Comparison of ENCODE assay signal across 14 cellular contexts in genomic region chr17:79670537-79671386, GRCh38. TPM values are rescaled to one million over a fixed set of nuclear protein-coding genes. Genes with fewer than 3 reads are reported as not detected.
DNase-seq lines count a peak whose midpoint lies in the region; ATAC-seq lines count a peak whose summit lies in the region.
"Had no signal": no experiment of that assay in that cellular context is flagged by ENCODE, and none has a peak within 500 bp of the region (broad histone marks: within the 10 kb centered on the region; RNA-seq: fewer than 3 reads in every experiment).

No MANE protein-coding gene starts in this region.

- no peak overlapping the region for H3K27ac ChIP-seq in neuronal stem cell (replicated peaks; ENCODE audit: low read length)
- H3K27ac ChIP-seq: RWPE1 had no signal

- no peak overlapping the region for H3K4me2 ChIP-seq in neuronal stem cell (ENCODE audit: insufficient read depth, low read length, poor library complexity, severe bottlenecking)

- H3K9ac ChIP-seq in neuronal stem cell (ENCODE audit: low read depth, low read length, poor library complexity): no peak overlapping the region

- no peak overlapping the region for H3K23ac ChIP-seq in neuronal stem cell (ENCODE audit: low read depth, low read length, poor library complexity)

- ATAC-seq in HG02840 (IDR thresholded peaks at IDR 0.05; ENCODE audit: low FRiP score, unreplicated experiment): no peak
- ATAC-seq in HG03460 (IDR thresholded peaks at IDR 0.05; ENCODE audit: unreplicated experiment): no peak
- ATAC-seq: left colon, mucosa of descending colon had no signal

- H2BK120ac ChIP-seq in neuronal stem cell (ENCODE audit: low read depth, low read length): no peak overlapping the region

- no peaks in the 10 kb centered on the region for H3K36me3 ChIP-seq in neuronal stem cell (replicated peaks in 1 of 2; ENCODE audit: control insufficient read depth in 2 of 2, insufficient read depth in 2 of 2, low read length in 2 of 2)
- H3K36me3 ChIP-seq: HAP-1 had no signal

- H2BK15ac ChIP-seq in neuronal stem cell (ENCODE audit: low read length): peak overlapping the region; percentile 9

- DNase-seq in DMS 273 (lab: John Stamatoyannopoulos, UW; ENCODE audit: unreplicated experiment) (peak; percentile 91), NCI-H1694 (lab: John Stamatoyannopoulos, UW) (peak; percentile 87), NCI-H524 treated with DMSO at 0.1 percent for 48 hours (lab: John Stamatoyannopoulos, UW) (peak; percentile 84), neuronal stem cell (ENCODE audit: low spot score) (no peak), NCI-H1048 (lab: John Stamatoyannopoulos, UW) (no peak)
- DNase-seq: activated CD4-positive, alpha-beta T cell treated with anti-CD3 and anti-CD28 coated beads, Interleukin-2, amount 50 U/mL, for 1 hour; activated naive CD4-positive, alpha-beta T cell treated with anti-CD3 and anti-CD28 coated beads, Interleukin-2, amount 10 ng/mL, durations not matched to agents 7 days and 5 days; foreskin melanocyte; left colon; mucosa of descending colon had no signal

- H4K8ac ChIP-seq in neuronal stem cell (ENCODE audit: low read depth, low read length): no peak overlapping the region

- peaks cover 10 to 17% of the 10 kb centered on the region in 2 donors for H3K9me3 ChIP-seq in neuronal stem cell (replicated peaks in 1 of 2; ENCODE audit: control insufficient read depth in 2 of 2, insufficient read depth in 1 of 2, low read depth in 1 of 2, low read length in 2 of 2)
- H3K9me3 ChIP-seq: HAP-1 had no signal

- no peak overlapping the region for H2AFZ ChIP-seq in neuronal stem cell (ENCODE audit: low read length)

- peaks cover 0 to 1% of the 10 kb centered on the region in 2 donors for H3K4me1 ChIP-seq in neuronal stem cell (ENCODE audit: control insufficient read depth in 2 of 2, insufficient read depth in 1 of 2, low read depth in 1 of 2, low read length in 2 of 2)
- H3K4me1 ChIP-seq: HAP-1 had no signal

- no peak overlapping the region for H3K4me3 ChIP-seq in neuronal stem cell (ENCODE audit: low read length in 2 of 2)
- H3K4me3 ChIP-seq: HAP-1, mucosa of descending colon had no signal

- WGBS in neuronal stem cell (ENCODE audit: extremely low coverage in 2 of 2, insufficient read length in 2 of 2, insufficient replicate concordance in 1 of 2), 2 donors: no CpG with 5 or more reads among the region's 21 CpGs

- H3K4ac ChIP-seq in neuronal stem cell (ENCODE audit: low read length): no peak overlapping the region

- peaks cover 0 to 18% (median 0%) of the 10 kb centered on the region in 3 experiments for H3K27me3 ChIP-seq in neuronal stem cell (ENCODE audit: control insufficient read depth in 3 of 3, insufficient read depth in 3 of 3, low read depth in 1 of 3, low read length in 3 of 3)

- H2BK5ac ChIP-seq in neuronal stem cell (ENCODE audit: low read length): no peak overlapping the region

- no peaks in the 10 kb centered on the region for H3K79me1 ChIP-seq in neuronal stem cell (ENCODE audit: low read depth, low read length)

- peak overlapping the region; percentile 23 for H2AK5ac ChIP-seq in neuronal stem cell (ENCODE audit: low read depth, low read length)

- no peak overlapping the region for H4K91ac ChIP-seq in neuronal stem cell (ENCODE audit: low read depth, low read length, poor library complexity)

- H3K14ac ChIP-seq in neuronal stem cell (ENCODE audit: low read length): no peak overlapping the region

- peak overlapping the region; percentile 11 for H3K18ac ChIP-seq in neuronal stem cell (ENCODE audit: low read length)

- H2BK12ac ChIP-seq in neuronal stem cell (ENCODE audit: low read length): no peak overlapping the region

RNA-seq across cellular contexts. Expression of gene RBFOX3, which starts 59.9 kb away (rescaled TPM):
- 13.0 TPM for polyA plus RNA-seq in neuronal stem cell (2013, experiment 1 of 2)
- 12.5 TPM for polyA plus RNA-seq in neuronal stem cell (2013, experiment 2 of 2)

RNA-seq across cellular contexts. Expression of gene ENPP7, which starts 60.0 kb away (rescaled TPM):
- polyA plus RNA-seq in neuronal stem cell (2013, experiment 1 of 2): not detected
- polyA plus RNA-seq in neuronal stem cell (2013, experiment 2 of 2): not detected

Comparison
In these comparisons a context has a peak if more than half of its experiments do, and no peak if none do; other contexts are left out.
1. DNase-seq: peak in DMS 273 (single experiment), NCI-H1694 (single experiment) and NCI-H524 treated with DMSO at 0.1 percent for 48 hours (single experiment); none in neuronal stem cell (single experiment) and NCI-H1048 (single experiment).